Comparison of ENCODE assay signal across 23 cellular contexts in genomic region chr2:26650713-26651457, GRCh38. TPM values are rescaled to one million over a fixed set of nuclear protein-coding genes. Genes with fewer than 3 reads are reported as not detected.
DNase-seq lines count a peak whose midpoint lies in the region; ATAC-seq and TF ChIP-seq lines count a peak whose summit lies in the region.
"Had no signal": no experiment of that assay in that cellular context is flagged by ENCODE, and none has a peak within 500 bp of the region (broad histone marks: within the 10 kb centered on the region; RNA-seq: fewer than 3 reads in every experiment).

No MANE protein-coding gene starts in this region.

- TF ChIP-seq CTCF in adrenal gland (IDR thresholded peaks at IDR 0.05) (no peak), lower lobe of right lung (IDR thresholded peaks at IDR 0.05) (no peak)

- ATAC-seq in lower lobe of right lung = no peak
- ATAC-seq: activated CD8-positive, alpha-beta T cell treated with anti-CD3 and anti-CD28 coated beads for 36 hours; body of pancreas; HepG2; mucosa of descending colon; stimulated activated naive CD8-positive, alpha-beta T cell treated with anti-CD3 and anti-CD28 coated beads, Interleukin-15, Interleukin-2, amounts not matched to agents 100 U/mL and 50 U/mL, for 24 hours had no signal

- H3K4me1 ChIP-seq in adrenal gland (replicated peaks in 1 of 2) (peaks cover 34 to 51% of the 10 kb centered on the region in 2 donors), lower lobe of right lung (peaks cover 26% of the 10 kb centered on the region), skeletal muscle tissue (ENCODE audit: control insufficient read depth in 3 of 3, insufficient read depth in 3 of 3, low read length in 3 of 3) (peaks cover 0 to 3% (median 0%) of the 10 kb centered on the region in 3 donors)
- H3K4me1 ChIP-seq: body of pancreas, SJSA1, uterus had no signal

- H3K27ac ChIP-seq in adrenal gland = peak overlapping the region; percentile 88 to 97 (median 93)
- peak overlapping the region; percentile 72 for H3K27ac ChIP-seq in lower lobe of right lung
- H3K27ac ChIP-seq in skeletal muscle tissue (ENCODE audit: low read depth, low read length) = peak overlapping the region; percentile 19
- no peak overlapping the region for H3K27ac ChIP-seq in caudate nucleus (ENCODE audit: low read depth, low read length)
- H3K27ac ChIP-seq: body of pancreas, neutrophil, SJSA1 had no signal

- H3K9me3 ChIP-seq in adrenal gland (replicated peaks in 1 of 3) (no peaks in the 10 kb centered on the region), lower lobe of right lung (no peaks in the 10 kb centered on the region), skeletal muscle tissue (ENCODE audit: control insufficient read depth in 3 of 3, low read length in 3 of 3) (no peaks in the 10 kb centered on the region)
- H3K9me3 ChIP-seq: body of pancreas, mucosa of descending colon, neutrophil, SJSA1, uterus had no signal

- no peak for TF ChIP-seq POLR2A in adrenal gland (IDR thresholded peaks at IDR 0.05)

- H3K4me3 ChIP-seq in adrenal gland (no peak overlapping the region), lower lobe of right lung (no peak overlapping the region), skeletal muscle tissue (ENCODE audit: low read length in 3 of 3) (no peak overlapping the region)
- H3K4me3 ChIP-seq: body of pancreas, mucosa of descending colon, SJSA1, uterus had no signal

- 56 to 63% (median 59%) methylated on average over 10 to 11 of the region's 11 CpGs for WGBS in adrenal gland, 4 donors

- DNase-seq in EH (ENCODE audit: low read depth) (peak; percentile 33), adrenal gland (peak in 4 of 7 donors; percentile 16 to 53 (median 23)), lower lobe of right lung (no peak), NCI-H1105 (lab: John Stamatoyannopoulos, UW) (no peak), caudate nucleus (lab: John Stamatoyannopoulos, UW) (no peak), COR-L47 (lab: John Stamatoyannopoulos, UW) (no peak), T-helper 2 cell (no peak)
- DNase-seq: activated CD4-positive, CD25-positive, alpha-beta regulatory T cell; activated CD8-positive, alpha-beta T cell treated with anti-CD3 and anti-CD28 coated beads for 36 hours; foreskin melanocyte; MM.1S; mucosa of descending colon; NCI-H187; NCI-H226; stimulated activated naive CD8-positive, alpha-beta T cell treated with anti-CD3 and anti-CD28 coated beads, Interleukin-15, Interleukin-2, amounts not matched to agents 100 U/mL and 50 U/mL, for 24 hours had no signal

- no peaks in the 10 kb centered on the region for H3K36me3 ChIP-seq in adrenal gland (replicated peaks in 1 of 2)
- H3K36me3 ChIP-seq in lower lobe of right lung = no peaks in the 10 kb centered on the region
- no peaks in the 10 kb centered on the region for H3K36me3 ChIP-seq in skeletal muscle tissue (ENCODE audit: control insufficient read depth in 3 of 3, insufficient read depth in 3 of 3, low read length in 3 of 3)
- H3K36me3 ChIP-seq: neutrophil, SJSA1, uterus had no signal

- H3K9ac ChIP-seq in skeletal muscle tissue (ENCODE audit: low read depth in 1 of 3, low read length in 3 of 3) = no peak overlapping the region

- H3K27me3 ChIP-seq in adrenal gland (no peaks in the 10 kb centered on the region), lower lobe of right lung (ENCODE audit: low read depth) (no peaks in the 10 kb centered on the region), skeletal muscle tissue (ENCODE audit: control insufficient read depth in 3 of 3, insufficient read depth in 3 of 3, low read length in 3 of 3) (peaks cover 5 to 14% (median 11%) of the 10 kb centered on the region in 3 donors)
- H3K27me3 ChIP-seq: body of pancreas, uterus had no signal

- intact Hi-C loops in adrenal gland (cut with DNase I) (no loop called here), lower lobe of right lung (cut with DNase I) (no loop called here)

RNA-seq across cellular contexts. Expression of gene CIB4, which starts 9.7 kb away (rescaled TPM):
- 1 to 10 TPM in 6 of 8 donors, not detected in 2; 2.2 to 6.9 (median 3.5) TPM for total RNA-seq in adrenal gland
- polyA plus RNA-seq in adrenal gland = 10 to 100 TPM in 1 of 3 donors, 1 to 10 TPM in 2; 3.3 to 10.1 (median 5.3) TPM
- total RNA-seq in lower lobe of right lung = not detected
- not detected for total RNA-seq in skeletal muscle tissue
- total RNA-seq: activated CD8-positive, alpha-beta T cell treated with anti-CD3 and anti-CD28 coated beads for 36 hours; activated T-helper 1 cell treated with anti-CD3 and anti-CD28 coated beads, Interleukin-12 subunit alpha, Interleukin-12 subunit beta, Interleukin-2, Interleukin-4 antibody, amounts not matched to agents 30 ng/mL and 10 ng/mL and 1 ng/mL, durations not matched to agents 14 hours and 24 hours and 36 hours; body of pancreas; HepG2; SJSA1; T-helper 2 cell treated with Interferon-gamma antibody and Interleukin-4, amounts not matched to agents 100 ng/mL and 5 ng/mL, for 36 hours had no signal
- polyA plus RNA-seq: HepG2 had no signal

RNA-seq across cellular contexts. Expression of gene KCNK3, which starts 41.6 kb away (rescaled TPM):
- total RNA-seq in adrenal gland = 100 to 1,000 TPM; 366 to 595 (median 455) TPM
- 100 to 1,000 TPM; 133 to 325 (median 160) TPM for polyA plus RNA-seq in adrenal gland
- total RNA-seq in lower lobe of right lung = 26.8 TPM
- total RNA-seq in skeletal muscle tissue = 0.52 TPM
- total RNA-seq: activated CD8-positive, alpha-beta T cell treated with anti-CD3 and anti-CD28 coated beads for 36 hours; activated T-helper 1 cell treated with anti-CD3 and anti-CD28 coated beads, Interleukin-12 subunit alpha, Interleukin-12 subunit beta, Interleukin-2, Interleukin-4 antibody, amounts not matched to agents 30 ng/mL and 10 ng/mL and 1 ng/mL, durations not matched to agents 14 hours and 24 hours and 36 hours; HepG2; SJSA1; T-helper 2 cell treated with Interferon-gamma antibody and Interleukin-4, amounts not matched to agents 100 ng/mL and 5 ng/mL, for 36 hours had no signal
- polyA plus RNA-seq: HepG2 had no signal

Comparison
In these comparisons a context has a peak if more than half of its experiments do, and no peak if none do; other contexts are left out.
1. DNase-seq: peak in EH (single experiment) and adrenal gland (4 of 7); none in lower lobe of right lung (single experiment), NCI-H1105 (single experiment), caudate nucleus (0 of 61), COR-L47 (single experiment) and T-helper 2 cell (0 of 5).
2. RNA of gene KCNK3, which starts 41.6 kb away (total RNA-seq): 366 to 595 TPM in adrenal gland and 26.8 TPM in lower lobe of right lung (single experiment); 0.52 TPM in skeletal muscle tissue (single experiment); every median in the first group is over 10 times any median in the second.